8 cellular contexts compared by ENCODE assay signal in genomic region chr6:30877419-30878262, GRCh38. TPM values are rescaled to one million over a fixed set of nuclear protein-coding genes. Genes with fewer than 3 reads are reported as not detected.
DNase-seq lines count a peak whose midpoint lies in the region; ATAC-seq and TF ChIP-seq lines count a peak whose summit lies in the region.

No MANE protein-coding gene starts in this region.

- peak overlapping the region; percentile 46 for H3K4me3 ChIP-seq in AG10803 (ENCODE audit: low read length)
- H3K4me3 ChIP-seq in H7 (ENCODE audit: insufficient read depth, low read depth, low read length) = no peak overlapping the region

- TF ChIP-seq CTCF in AG10803 (conservative IDR thresholded peaks at IDR 0.05; ENCODE audit: low read length) = peak; percentile 91

- DNase-seq in AG10803 (ENCODE audit: low read depth) (peak; percentile 90), H7 (peak; percentile 84), NCI-H345 treated with DMSO at 0.1 percent for 48 hours (lab: John Stamatoyannopoulos, UW; ENCODE audit: unreplicated experiment) (peak; percentile 81), cerebellum (ENCODE audit: low spot score) (peak; percentile 87)
- DNase-seq in activated CD4-positive, alpha-beta T cell treated with anti-CD3 and anti-CD28 coated beads for 24 hours (ENCODE audit: low read depth in 2 of 2) = peak; percentile 53 to 72
- DNase-seq in stimulated activated CD4-positive, alpha-beta T cell treated with anti-CD3 and anti-CD28 coated beads, Interleukin-1b, Interleukin-23, amount 100 ng/mL, for 1 hour (ENCODE audit: low read depth in 2 of 2) = peak; percentile 44 to 50

- no peaks in the 10 kb centered on the region for H3K36me3 ChIP-seq in H7 (replicated peaks; ENCODE audit: control insufficient read depth, insufficient read depth, low read length)

- H3K27ac ChIP-seq in layer of hippocampus (ENCODE audit: low read depth, low read length) = peak overlapping the region; percentile 69

- H3K27me3 ChIP-seq in H7 (ENCODE audit: control insufficient read depth, insufficient read depth, low read length) = no peaks in the 10 kb centered on the region
- no peaks in the 10 kb centered on the region for H3K27me3 ChIP-seq in layer of hippocampus (ENCODE audit: control insufficient read depth, insufficient read depth, low read length)

- no peak for ATAC-seq in GM19452 (IDR thresholded peaks at IDR 0.05; ENCODE audit: unreplicated experiment)

RNA-seq across cellular contexts. Expression of gene DDR1, which starts 6.7 kb away (rescaled TPM):
- 117 and 127 TPM in 2 replicates for total RNA-seq in H7 (2014; rRNA removed; shearing (Covaris generic))
- 139 TPM for total RNA-seq in cerebellum

RNA-seq across cellular contexts. Expression of gene GTF2H4, which starts 30.4 kb away (rescaled TPM):
- total RNA-seq in H7 (2014; rRNA removed; shearing (Covaris generic)) = 30.5 and 30.9 TPM in 2 replicates
- total RNA-seq in cerebellum = 39.6 TPM

RNA-seq across cellular contexts. Expression of gene VARS2, which starts 36.4 kb away (rescaled TPM):
- 54.4 and 60.5 TPM in 2 replicates for total RNA-seq in H7 (2014; rRNA removed; shearing (Covaris generic))
- total RNA-seq in cerebellum = 49.5 TPM

RNA-seq across cellular contexts. Expression of gene SFTA2, which starts 54.3 kb away (rescaled TPM):
- total RNA-seq in H7 (2014; rRNA removed; shearing (Covaris generic)) = not detected in 2 replicates
- total RNA-seq in cerebellum = not detected
